5 cellular contexts compared by ENCODE assay signal in the genomic region with DNA sequence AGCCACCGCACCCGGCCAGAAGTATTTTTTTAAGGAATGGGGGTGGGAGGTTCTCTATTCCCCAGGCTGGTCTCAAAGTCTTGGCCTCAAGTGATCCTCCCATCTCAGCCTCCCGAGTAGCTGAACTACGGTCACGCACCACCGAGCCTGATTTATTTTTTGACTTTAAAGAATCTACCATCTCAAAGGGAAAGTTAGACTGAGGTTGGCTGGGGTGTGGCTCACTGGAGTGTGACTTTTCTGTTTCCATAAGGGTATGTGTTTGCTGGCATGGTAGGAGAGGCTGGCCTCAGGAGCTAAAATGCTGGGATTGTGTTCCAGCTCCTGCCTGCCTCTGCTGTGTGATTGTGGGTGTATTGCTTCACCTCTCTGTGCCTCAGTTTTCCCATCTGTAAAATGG. TPM values are rescaled to one million over a fixed set of nuclear protein-coding genes. Genes with fewer than 3 reads are reported as not detected.
"Had no signal": no experiment of that assay in that cellular context is flagged by ENCODE, and none has a peak within 500 bp of the region (broad histone marks: within the 10 kb centered on the region; RNA-seq: fewer than 3 reads in every experiment).

No MANE protein-coding gene starts in this region.

RNA-seq across cellular contexts. Expression of a gene that starts 10.6 kb away (rescaled TPM):
- total RNA-seq: ascending aorta, epithelial cell of proximal tubule, occipital lobe, vagina had no signal
- polyA plus RNA-seq: cardiac muscle cell had no signal
